Comparison of ENCODE assay signal across 8 cellular contexts in genomic region chr6:20401403-20402180, GRCh38. TPM values are rescaled to one million over a fixed set of nuclear protein-coding genes. Genes with fewer than 3 reads are reported as not detected.
A peak's percentile ranks its signal among the peaks of the same experiment; 100 is the strongest.
DNase-seq lines count a peak whose midpoint lies in the region; TF ChIP-seq lines count a peak whose summit lies in the region.

E2F3 (plus strand) TSS chr6:20401879; CDS start chr6:20402233, 354 bp downstream.

- POLR2A ChIA-PET in activated CD8-positive, alpha-beta memory T cell treated with anti-CD3 and anti-CD28 coated beads for 36 hours (lab: Charles Lee) = interaction anchor here (0.9 to 1.0 kb wide), 2 partner anchors 35 to 82 kb away, joined by 3 to 4 read pairs; no protein-coding TSS in a partner anchor

- no peak for TF ChIP-seq CTCF in GM20000 (IDR thresholded peaks at IDR 0.05; ENCODE audit: extremely low read depth, missing control alignments)

- DNase-seq in CMK (ENCODE audit: low read depth) (peak; percentile 99), GM20000 (ENCODE audit: low spot score) (peak; percentile 99), HT-29 (ENCODE audit: low spot score) (peak; percentile 98), NOMO-1 (lab: John Stamatoyannopoulos, UW; ENCODE audit: unreplicated experiment in 2 of 2) (peak; percentile 98 to 99), lung microvascular endothelial cell (ENCODE audit: low read depth in 2 of 2) (peak; percentile 100)
- DNase-seq in effector CD8-positive, alpha-beta T cell (lab: John Stamatoyannopoulos, UW) = peak; percentile 98
- peak; percentile 97 to 100 (median 98) for DNase-seq in stimulated activated CD4-positive, alpha-beta T cell treated with anti-CD3 and anti-CD28 coated beads, TNF-alpha, amount 100 ng/mL, for 48 hours (ENCODE audit: low read depth in 3 of 3)

- CTCF ChIA-PET in activated CD8-positive, alpha-beta memory T cell treated with anti-CD3 and anti-CD28 coated beads for 36 hours (lab: Charles Lee) = interaction anchor here (0.8 to 1.0 kb wide), 2 partner anchors 34 to 126 kb away, joined by 3 read pairs; no protein-coding TSS in a partner anchor

RNA-seq across cellular contexts. Expression of gene E2F3, which starts in this region (rescaled TPM):
- 4.2 and 4.6 TPM in 2 replicates for total RNA-seq in HT-29 (2014; rRNA removed; shearing (Covaris generic))
- 10 to 100 TPM; 29.7 to 30.4 TPM for total RNA-seq in activated CD8-positive, alpha-beta memory T cell treated with anti-CD3 and anti-CD28 coated beads for 36 hours
- 3.5 and 4.0 TPM in 2 replicates for total RNA-seq in lung microvascular endothelial cell

Comparison
In these comparisons a context has a peak if more than half of its experiments do, and no peak if none do; other contexts are left out.
1. Peak in every context shown above with its lines: DNase-seq.